23 cellular contexts compared by ENCODE assay signal in the genomic region with DNA sequence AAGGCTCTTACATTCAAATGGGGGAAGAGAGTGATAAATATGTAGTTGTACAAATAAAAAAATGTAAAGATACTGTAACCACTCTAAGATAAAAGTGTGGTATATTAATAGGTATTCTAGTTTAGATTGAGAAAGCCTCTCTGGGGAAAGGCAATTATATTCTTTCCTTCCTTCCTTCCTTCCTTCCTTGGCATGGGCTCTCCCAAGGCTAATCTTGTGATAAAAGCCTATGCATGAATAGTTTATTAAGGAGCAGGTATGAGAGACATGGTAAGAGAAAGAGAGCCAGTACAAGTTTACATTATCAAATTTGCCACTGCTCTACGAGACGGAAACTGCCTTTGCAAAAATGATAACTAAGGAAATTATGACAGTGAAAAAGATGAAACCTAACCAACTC.
"Had no signal": no experiment of that assay in that cellular context is flagged by ENCODE, and none has a peak within 500 bp of the region (broad histone marks: within the 10 kb centered on the region; RNA-seq: fewer than 3 reads in every experiment).

No MANE protein-coding gene starts in this region.

- H3K27me3 ChIP-seq: adrenal gland, breast epithelium, dorsolateral prefrontal cortex, heart left ventricle, neutrophil, right lobe of liver, stomach, suprapubic skin, tibial nerve, uterus had no signal

- ATAC-seq: activated CD4-positive, CD25-positive, alpha-beta regulatory T cell treated with anti-CD3 and anti-CD28 coated beads, Interleukin-2, amount 50 U/mL, for 24 hours; activated CD8-positive, alpha-beta memory T cell treated with anti-CD3 and anti-CD28 coated beads, Interleukin-2, amount 10 ng/mL, durations not matched to agents 7 days and 5 days; activated CD8-positive, alpha-beta T cell treated with anti-CD3 and anti-CD28 coated beads for 36 hours; activated naive CD4-positive, alpha-beta T cell treated with anti-CD3 and anti-CD28 coated beads, Interleukin-2, amount 50 U/mL, for 72 hours; effector memory CD8-positive, alpha-beta T cell; heart left ventricle; left cardiac atrium; right lobe of liver; stimulated activated memory B cell treated with anti-CD40 and anti-IgM and Interleukin-4, amounts not matched to agents 10 μg/mL and 1 μg/mL and 100 μg/mL, for 72 hours had no signal

- H3K4me3 ChIP-seq: adrenal gland, breast epithelium, dorsolateral prefrontal cortex, right lobe of liver, stomach, suprapubic skin, tibial nerve, uterus had no signal

- DNase-seq: activated CD4-positive, alpha-beta T cell treated with anti-CD3 and anti-CD28 coated beads, Interleukin-2, amount 10 ng/mL, durations not matched to agents 24 days and 14 days; activated CD8-positive, alpha-beta memory T cell treated with anti-CD3 and anti-CD28 coated beads, Interleukin-2, amount 10 ng/mL, durations not matched to agents 7 days and 5 days; activated CD8-positive, alpha-beta T cell treated with anti-CD3 and anti-CD28 coated beads for 36 hours; activated gamma-delta T cell; adrenal gland; dorsolateral prefrontal cortex; effector memory CD8-positive, alpha-beta T cell; heart left ventricle; left cardiac atrium; mesenchymal stem cell; right lobe of liver; small intestine; stimulated activated CD4-positive, alpha-beta T cell treated with anti-CD3 and anti-CD28 coated beads, Interleukin-15, amount 100 ng/mL, for 24 hours; stomach; uterus had no signal

- H3K79me2 ChIP-seq: parathyroid adenoma had no signal

- H3K27ac ChIP-seq: adrenal gland, breast epithelium, dorsolateral prefrontal cortex, heart left ventricle, neutrophil, parathyroid adenoma, right lobe of liver, stomach, suprapubic skin, tibial nerve, uterus had no signal

- H3K9me3 ChIP-seq: adrenal gland, breast epithelium, heart left ventricle, neutrophil, right lobe of liver, stomach, suprapubic skin, tibial nerve, uterus had no signal

- H3K4me1 ChIP-seq: adrenal gland, breast epithelium, parathyroid adenoma, right lobe of liver, stomach, uterus had no signal

- H2AFZ ChIP-seq: parathyroid adenoma had no signal

- H3K9ac ChIP-seq: parathyroid adenoma had no signal

- H3K36me3 ChIP-seq: adrenal gland, breast epithelium, heart left ventricle, neutrophil, right lobe of liver, stomach, suprapubic skin, tibial nerve, uterus had no signal
